19 cellular contexts compared by ENCODE assay signal in genomic region chr17:67867591-67867990, GRCh38. TPM values are rescaled to one million over a fixed set of nuclear protein-coding genes. Genes with fewer than 3 reads are reported as not detected.
A peak's percentile ranks its signal among the peaks of the same experiment; 100 is the strongest.
DNase-seq lines count a peak whose midpoint lies in the region; ATAC-seq and TF ChIP-seq lines count a peak whose summit lies in the region.
"Had no signal": no experiment of that assay in that cellular context is flagged by ENCODE, and none has a peak within 500 bp of the region (broad histone marks: within the 10 kb centered on the region; RNA-seq: fewer than 3 reads in every experiment).

No MANE protein-coding gene starts in this region.

- TF ChIP-seq POLR2A in breast epithelium (IDR thresholded peaks at IDR 0.05) = no peak

- ATAC-seq in T-cell (replicated peaks in 1 of 4) = peak in 2 of 4 experiments; percentile 35 to 52
- peak; percentile 81 for ATAC-seq in effector memory CD8-positive, alpha-beta T cell (replicated peaks)
- no peak for ATAC-seq in GM19324 (IDR thresholded peaks at IDR 0.05; ENCODE audit: low FRiP score, unreplicated experiment)
- ATAC-seq: stimulated activated memory B cell treated with anti-CD40 and anti-IgM and Interleukin-4, amounts not matched to agents 10 μg/mL and 1 μg/mL and 100 μg/mL, for 72 hours; WTC11 had no signal

- no peak overlapping the region for H3K4me3 Mint-ChIP-seq in T-cell
- H3K4me3 Mint-ChIP-seq in effector memory CD8-positive, alpha-beta T cell = no peak overlapping the region
- H3K4me3 Mint-ChIP-seq: brain; memory B cell; stimulated activated memory B cell treated with anti-CD40 and anti-IgM and Interleukin-4, amounts not matched to agents 10 μg/mL and 1 μg/mL and 100 μg/mL, for 72 hours; WTC11 had no signal

- no peaks in the 10 kb centered on the region for H3K9me3 Mint-ChIP-seq in T-cell
- no peaks in the 10 kb centered on the region for H3K9me3 Mint-ChIP-seq in effector memory CD8-positive, alpha-beta T cell
- H3K9me3 Mint-ChIP-seq: memory B cell; stimulated activated memory B cell treated with anti-CD40 and anti-IgM and Interleukin-4, amounts not matched to agents 10 μg/mL and 1 μg/mL and 100 μg/mL, for 72 hours; WTC11 had no signal

- H3K4me1 ChIP-seq in breast epithelium = no peaks in the 10 kb centered on the region

- no peaks in the 10 kb centered on the region for H3K9me3 ChIP-seq in breast epithelium

- H3K4me1 Mint-ChIP-seq in T-cell = peaks cover 41 to 46% (median 42%) of the 10 kb centered on the region in 3 donors
- peaks cover 29 to 32% of the 10 kb centered on the region in 2 donors for H3K4me1 Mint-ChIP-seq in effector memory CD8-positive, alpha-beta T cell (ENCODE audit: low read depth in 2 of 2)

- no peak overlapping the region for H3K4me3 ChIP-seq in Jurkat, Clone E6-1 (ENCODE audit: low read length)
- H3K4me3 ChIP-seq in breast epithelium = no peak overlapping the region

- intact Hi-C loops in breast epithelium (cut with DNase I; ENCODE audit: low total_unique reads) = no loop called here

- no peaks in the 10 kb centered on the region for H3K27me3 ChIP-seq in breast epithelium

- H3K36me3 ChIP-seq in breast epithelium = no peaks in the 10 kb centered on the region

- H3K27ac Mint-ChIP-seq in T-cell = peak overlapping the region; percentile 30 to 51
- peak overlapping the region; percentile 36 to 85 for H3K27ac Mint-ChIP-seq in effector memory CD8-positive, alpha-beta T cell
- H3K27ac Mint-ChIP-seq: memory B cell; stimulated activated memory B cell treated with anti-CD40 and anti-IgM and Interleukin-4, amounts not matched to agents 10 μg/mL and 1 μg/mL and 100 μg/mL, for 72 hours; WTC11 had no signal

- POLR2A ChIA-PET in T-cell (lab: Charles Lee) = no interaction called here

- CTCF ChIA-PET in T-cell (lab: Charles Lee) = no interaction called here

- peaks cover 18% of the 10 kb centered on the region for H3K36me3 Mint-ChIP-seq in T-cell
- H3K36me3 Mint-ChIP-seq in effector memory CD8-positive, alpha-beta T cell (ENCODE audit: insufficient read depth) = peaks cover 22% of the 10 kb centered on the region

- TF ChIP-seq CTCF in breast epithelium (IDR thresholded peaks at IDR 0.05) = no peak

- H3K27me3 Mint-ChIP-seq in T-cell = no peaks in the 10 kb centered on the region
- no peaks in the 10 kb centered on the region for H3K27me3 Mint-ChIP-seq in effector memory CD8-positive, alpha-beta T cell
- H3K27me3 Mint-ChIP-seq: brain; memory B cell; stimulated activated memory B cell treated with anti-CD40 and anti-IgM and Interleukin-4, amounts not matched to agents 10 μg/mL and 1 μg/mL and 100 μg/mL, for 72 hours had no signal

- DNase-seq in Jurkat, Clone E6-1 (ENCODE audit: low read depth, low spot score) = peak; percentile 83
- DNase-seq in T-cell (peak in 7 of 34 experiments; percentile 6 to 44 (median 13)), breast epithelium (ENCODE audit: low spot score in 2 of 2) (no peak), AG08396 (ENCODE audit: low spot score) (no peak)
- no peak for DNase-seq in effector memory CD8-positive, alpha-beta T cell
- peak; percentile 37 for DNase-seq in stimulated activated CD8-positive, alpha-beta memory T cell treated with anti-CD3 and anti-CD28 coated beads, Interleukin-4, amount 100 ng/mL, for 48 hours
- DNase-seq: activated CD8-positive, alpha-beta memory T cell treated with anti-CD3 and anti-CD28 coated beads for 24 hours; erythroblast; HCEC 1CT; IMR-90; NCI-H1105 treated with DMSO at 0.1 percent for 48 hours; NCI-H2081; NCI-H82; occipital lobe had no signal

- no peak overlapping the region for H3K27ac ChIP-seq in breast epithelium

RNA-seq across cellular contexts. Expression of gene BPTF, which starts 42.3 kb away (rescaled TPM):
- 68.5 TPM for polyA plus RNA-seq in Jurkat, Clone E6-1 (2012; ENCODE audit: insufficient read depth, insufficient read length)
- total RNA-seq in T-cell = 100 to 1,000 TPM; 155 to 173 (median 168) TPM
- total RNA-seq in breast epithelium = 100 to 1,000 TPM in 2 of 3 donors, 10 to 100 TPM in 1; 97.6 to 142 (median 120) TPM

Comparison
In these comparisons a context has a peak if more than half of its experiments do, and no peak if none do; other contexts are left out.
1. DNase-seq: peak in Jurkat, Clone E6-1 (single experiment) and stimulated activated CD8-positive, alpha-beta memory T cell treated with anti-CD3 and anti-CD28 coated beads, Interleukin-4, amount 100 ng/mL, for 48 hours (single experiment); none in effector memory CD8-positive, alpha-beta T cell (0 of 3), breast epithelium (0 of 2) and AG08396 (single experiment).